1 cellular context compared by ENCODE assay signal in the genomic region with DNA sequence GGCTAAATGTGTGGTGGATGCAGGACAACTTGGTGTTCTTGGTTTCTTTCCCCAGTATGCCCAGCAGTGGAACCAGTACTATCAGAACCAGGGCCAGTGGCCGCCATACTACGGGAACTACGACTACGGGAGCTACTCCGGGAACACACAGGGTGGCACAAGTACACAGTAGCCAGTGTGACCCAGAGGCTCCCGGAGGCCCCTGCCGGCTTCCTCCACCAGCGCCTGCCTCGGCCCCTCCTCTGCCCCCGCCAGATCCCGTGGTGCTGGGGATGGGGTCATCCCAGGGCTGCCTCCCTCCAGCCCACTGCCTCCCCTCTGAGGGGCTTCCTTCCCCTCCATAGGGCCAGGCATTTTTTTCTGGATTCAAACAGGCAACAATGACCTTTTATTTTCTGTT.
TF ChIP-seq lines count a peak whose summit lies in the region.

No MANE protein-coding gene starts in this region.

TF ChIP-seq in H1, 55 proteins besides CTCF, POLR2A, EP300 and RAD21:
- TF ChIP-seq EGR1 (IDR thresholded peaks at IDR 0.05; ENCODE audit: borderline replicate concordance, low read depth, low read length) (no peak), RFX5 (IDR thresholded peaks at IDR 0.05; ENCODE audit: borderline replicate concordance, low read depth, low read length) (no peak), FOSL1 (IDR thresholded peaks at IDR 0.05; ENCODE audit: insufficient read depth, low read depth, low read length) (no peak), POLR2AphosphoS5 (IDR thresholded peaks at IDR 0.05; ENCODE audit: low read depth, low read length) (no peak), BCL11A (IDR thresholded peaks at IDR 0.05; ENCODE audit: low read depth in 2 of 2, low read length in 2 of 2) (no peak), NRF1 (IDR thresholded peaks at IDR 0.05; ENCODE audit: low read depth, low read length) (no peak), CREB1 (IDR thresholded peaks at IDR 0.05) (no peak), SUZ12 (IDR thresholded peaks at IDR 0.05; ENCODE audit: low read length) (no peak), MAX (IDR thresholded peaks at IDR 0.05) (no peak), SIX5 (IDR thresholded peaks at IDR 0.05; ENCODE audit: low read depth, low read length) (no peak), EZH2 (IDR thresholded peaks at IDR 0.05; ENCODE audit: low read depth, low read length, severe bottlenecking) (no peak), GABPA (IDR thresholded peaks at IDR 0.05; ENCODE audit: borderline replicate concordance, insufficient read depth, low read length) (no peak)
